In the genomic region with DNA sequence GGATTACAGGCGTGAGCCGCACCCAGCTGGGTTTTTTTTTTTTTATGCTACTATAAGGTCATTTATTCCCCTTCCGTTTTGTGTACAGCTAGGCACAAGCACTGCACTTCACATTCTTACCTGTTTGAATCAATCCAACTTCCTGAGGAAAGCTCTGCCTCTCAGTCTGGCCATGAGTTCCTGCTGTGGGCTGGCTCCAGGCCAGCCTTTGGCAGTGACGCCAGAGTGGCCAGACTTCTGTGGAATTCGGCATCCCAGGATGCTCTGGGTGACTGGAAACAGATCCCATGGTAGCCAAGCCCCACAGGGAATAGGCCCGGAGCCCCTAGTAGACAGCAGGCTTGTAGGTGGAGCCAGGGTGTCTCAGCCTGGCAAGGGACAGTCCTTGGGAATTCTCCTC, we compare ENCODE assay signal across 11 cellular contexts. TPM values are rescaled to one million over a fixed set of nuclear protein-coding genes. Genes with fewer than 3 reads are reported as not detected.
DNase-seq lines count a peak whose midpoint lies in the region; ATAC-seq and TF ChIP-seq lines count a peak whose summit lies in the region.
"Had no signal": no experiment of that assay in that cellular context is flagged by ENCODE, and none has a peak within 500 bp of the region (broad histone marks: within the 10 kb centered on the region; RNA-seq: fewer than 3 reads in every experiment).

No MANE protein-coding gene starts in this region.

- peaks cover 7% of the 10 kb centered on the region for H3K4me1 ChIP-seq in mucosa of descending colon (ENCODE audit: low read depth)

- H3K4me3 ChIP-seq in mucosa of descending colon: no peak overlapping the region

- intact Hi-C loops in mucosa of descending colon (cut with DNase I, micrococcal nuclease): no loop called here

- no peaks in the 10 kb centered on the region for H3K9me3 ChIP-seq in mucosa of descending colon

- DNase-seq in AG08395 (ENCODE audit: low spot score) (peak; percentile 64), NCI-H226 (peak; percentile 88), dermis microvascular lymphatic vessel endothelial cell (ENCODE audit: low read depth in 2 of 2) (peak; percentile 87), mucosa of descending colon (peak; percentile 70 to 77 (median 71)), KBM-7 (no peak), T-helper 9 cell (no peak)
- no peak for DNase-seq in activated CD4-positive, CD25-positive, alpha-beta regulatory T cell (lab: John Stamatoyannopoulos, UW)
- DNase-seq: activated CD8-positive, alpha-beta memory T cell treated with anti-CD3 and anti-CD28 coated beads, Interleukin-2, amount 10 ng/mL, durations not matched to agents 7 days and 5 days; CD8-positive, alpha-beta memory T cell; Kasumi-1 had no signal

- ATAC-seq in mucosa of descending colon (peak; percentile 91), GM21619 (IDR thresholded peaks at IDR 0.05; ENCODE audit: unreplicated experiment) (no peak)
- ATAC-seq: activated CD8-positive, alpha-beta memory T cell treated with anti-CD3 and anti-CD28 coated beads, Interleukin-2, amount 10 ng/mL, durations not matched to agents 7 days and 5 days had no signal

- no peaks in the 10 kb centered on the region for H3K36me3 ChIP-seq in mucosa of descending colon (ENCODE audit: low read depth)

- in situ Hi-C loops in KBM-7 (cut with MboI; ENCODE audit: low pct_unique_long_range_greater_than_20kb, low sequenced_read_pairs): no loop called here

- no peak for TF ChIP-seq CTCF in mucosa of descending colon (IDR thresholded peaks at IDR 0.05)

RNA-seq across cellular contexts. Expression of gene TIMP4, which starts 21.5 kb away (rescaled TPM):
- total RNA-seq in dermis microvascular lymphatic vessel endothelial cell (0.51 and 0.64 TPM in 2 replicates), mucosa of descending colon (1 to 10 TPM; 1.2 to 8.7 (median 3.6) TPM)
- total RNA-seq: activated CD8-positive, alpha-beta memory T cell treated with anti-CD3 and anti-CD28 coated beads, Interleukin-2, amount 10 ng/mL, durations not matched to agents 7 days and 5 days; CD8-positive, alpha-beta memory T cell had no signal

Comparison
In these comparisons a context has a peak if more than half of its experiments do, and no peak if none do; other contexts are left out.
1. DNase-seq: peak in AG08395 (single experiment), NCI-H226 (single experiment), dermis microvascular lymphatic vessel endothelial cell (2 of 2) and mucosa of descending colon (3 of 3); none in KBM-7 (single experiment), T-helper 9 cell (single experiment) and activated CD4-positive, CD25-positive, alpha-beta regulatory T cell (0 of 4).